In genomic region chr10:113386005-113386404, GRCh38 we compare ENCODE assay signal across 13 cellular contexts.
DNase-seq lines count a peak whose midpoint lies in the region; ATAC-seq and TF ChIP-seq lines count a peak whose summit lies in the region.
"Had no signal": no experiment of that assay in that cellular context is flagged by ENCODE, and none has a peak within 500 bp of the region (broad histone marks: within the 10 kb centered on the region; RNA-seq: fewer than 3 reads in every experiment).

No MANE protein-coding gene starts in this region.

- TF ChIP-seq POLR2A in esophagus squamous epithelium (IDR thresholded peaks at IDR 0.05), result no peak

- no peaks in the 10 kb centered on the region for H3K4me1 ChIP-seq in RWPE2 (ENCODE audit: insufficient read depth, poor library complexity, severe bottlenecking)
- H3K4me1 ChIP-seq in esophagus squamous epithelium, result peaks cover 0 to 53% (median 34%) of the 10 kb centered on the region in 3 donors
- H3K4me1 ChIP-seq in psoas muscle, result no peaks in the 10 kb centered on the region
- H3K4me1 ChIP-seq: Caco-2 had no signal

- H3K27ac ChIP-seq in RWPE2 (ENCODE audit: poor library complexity, severe bottlenecking) (no peak overlapping the region), esophagus squamous epithelium (peak overlapping the region in 3 of 4 donors; percentile 62 to 86 (median 72)), psoas muscle (peak overlapping the region; percentile 21)

- H3K9me3 ChIP-seq in RWPE2 (ENCODE audit: severe bottlenecking) (no peaks in the 10 kb centered on the region), esophagus squamous epithelium (no peaks in the 10 kb centered on the region), psoas muscle (no peaks in the 10 kb centered on the region)
- H3K9me3 ChIP-seq: Caco-2 had no signal

- no peaks in the 10 kb centered on the region for H3K36me3 ChIP-seq in RWPE2 (ENCODE audit: low read depth)
- no peaks in the 10 kb centered on the region for H3K36me3 ChIP-seq in esophagus squamous epithelium
- H3K36me3 ChIP-seq in psoas muscle (ENCODE audit: insufficient read depth in 1 of 2, low read depth in 1 of 2), result no peaks in the 10 kb centered on the region

- no peak overlapping the region for H3K4me3 ChIP-seq in RWPE2 (ENCODE audit: severe bottlenecking)
- peak overlapping the region in 1 of 4 donors; percentile 21 for H3K4me3 ChIP-seq in esophagus squamous epithelium
- H3K4me3 ChIP-seq in psoas muscle, result no peak overlapping the region

- TF ChIP-seq CTCF in RWPE2 (IDR thresholded peaks at IDR 0.05; ENCODE audit: poor library complexity, severe bottlenecking), result no peak
- no peak for TF ChIP-seq CTCF in esophagus squamous epithelium (IDR thresholded peaks at IDR 0.05)
- TF ChIP-seq CTCF in psoas muscle (IDR thresholded peaks at IDR 0.05), result no peak

- DNase-seq in EH (ENCODE audit: low read depth) (peak; percentile 63), RWPE2 (ENCODE audit: low spot score) (no peak), esophagus squamous epithelium (lab: John Stamatoyannopoulos, UW) (no peak), psoas muscle (peak in 1 of 2 donors; percentile 53)
- no peak for DNase-seq in activated CD4-positive, alpha-beta T cell treated with anti-CD3 and anti-CD28 coated beads for 4 hours
- DNase-seq: activated CD8-positive, alpha-beta memory T cell treated with anti-CD3 and anti-CD28 coated beads, Interleukin-2, amount 50 U/mL, for 48 hours; activated naive CD8-positive, alpha-beta T cell treated with anti-CD3 and anti-CD28 coated beads, Interleukin-2, amount 50 U/mL, for 24 hours; Caco-2; endodermal cell; naive B cell had no signal

- 16 to 32% methylated on average over 3 of the region's 3 CpGs for WGBS in esophagus squamous epithelium, 2 donors
- 24 to 43% (median 36%) methylated on average over 3 of the region's 3 CpGs for WGBS in psoas muscle, 3 donors

- H3K27me3 ChIP-seq in RWPE2 (ENCODE audit: insufficient read depth, poor library complexity, severe bottlenecking), result no peaks in the 10 kb centered on the region
- H3K27me3 ChIP-seq in esophagus squamous epithelium, result peaks cover 0 to 18% (median 0%) of the 10 kb centered on the region in 4 donors
- H3K27me3 ChIP-seq in psoas muscle (ENCODE audit: insufficient read depth in 3 of 3, low read length in 2 of 3), result no peaks in the 10 kb centered on the region

- intact Hi-C loops in esophagus squamous epithelium (cut with DNase I) (no loop called here), psoas muscle (cut with DNase I) (loop anchor here (5.0 to 10.0 kb wide), 6 partner anchors 136 to 914 kb away; no protein-coding TSS in a partner anchor)

- ATAC-seq in RWPE2 (ENCODE audit: low read depth), result peak; percentile 35; the same call in 1 of the 3 replicates
- ATAC-seq in psoas muscle, result peak in 2 of 4 donors; percentile 43 to 46
- no peak for ATAC-seq in GM21619 (IDR thresholded peaks at IDR 0.05; ENCODE audit: unreplicated experiment)
- no peak for ATAC-seq in GM21576 (IDR thresholded peaks at IDR 0.05; ENCODE audit: unreplicated experiment)
- ATAC-seq in HG03521 (IDR thresholded peaks at IDR 0.05; ENCODE audit: unreplicated experiment), result no peak
- ATAC-seq: activated naive CD8-positive, alpha-beta T cell treated with anti-CD3 and anti-CD28 coated beads, Interleukin-2, amount 50 U/mL, for 24 hours had no signal
